Comparison of ENCODE assay signal across 14 cellular contexts in genomic region chr6:36955136-36955535, GRCh38. TPM values are rescaled to one million over a fixed set of nuclear protein-coding genes. Genes with fewer than 3 reads are reported as not detected.
DNase-seq lines count a peak whose midpoint lies in the region; ATAC-seq lines count a peak whose summit lies in the region.
"Had no signal": no experiment of that assay in that cellular context is flagged by ENCODE, and none has a peak within 500 bp of the region (broad histone marks: within the 10 kb centered on the region; RNA-seq: fewer than 3 reads in every experiment).

No MANE protein-coding gene starts in this region.

- no peak overlapping the region for H3K4me3 Mint-ChIP-seq in stimulated activated naive CD8-positive, alpha-beta T cell treated with anti-CD3 and anti-CD28 coated beads, Interleukin-15, Interleukin-2, amounts not matched to agents 100 ng/mL and 50 ng/mL, for 24 hours
- peak overlapping the region in 1 of 2 donors; percentile 11 for H3K4me3 Mint-ChIP-seq in stimulated activated naive CD8-positive, alpha-beta T cell treated with anti-CD3 and anti-CD28 coated beads, Interleukin-15, amount 100 ng/mL, for 72 hours
- H3K4me3 Mint-ChIP-seq in T-cell: peak overlapping the region; percentile 73 to 81 (median 79)
- H3K4me3 Mint-ChIP-seq: activated CD8-positive, alpha-beta T cell treated with anti-CD3 and anti-CD28 coated beads, Interleukin-2, amount 10 ng/mL, durations not matched to agents 7 days and 5 days had no signal

- H3K27ac Mint-ChIP-seq in stimulated activated naive CD8-positive, alpha-beta T cell treated with anti-CD3 and anti-CD28 coated beads, Interleukin-15, Interleukin-2, amounts not matched to agents 100 ng/mL and 50 ng/mL, for 24 hours: peak overlapping the region; percentile 56
- peak overlapping the region in 1 of 2 donors; percentile 49 for H3K27ac Mint-ChIP-seq in stimulated activated naive CD8-positive, alpha-beta T cell treated with anti-CD3 and anti-CD28 coated beads, Interleukin-15, amount 100 ng/mL, for 72 hours
- H3K27ac Mint-ChIP-seq in T-cell: peak overlapping the region; percentile 86 to 88
- H3K27ac Mint-ChIP-seq: activated CD8-positive, alpha-beta T cell treated with anti-CD3 and anti-CD28 coated beads, Interleukin-2, amount 10 ng/mL, durations not matched to agents 7 days and 5 days had no signal

- H3K27me3 Mint-ChIP-seq in stimulated activated naive CD8-positive, alpha-beta T cell treated with anti-CD3 and anti-CD28 coated beads, Interleukin-15, Interleukin-2, amounts not matched to agents 100 ng/mL and 50 ng/mL, for 24 hours: no peaks in the 10 kb centered on the region
- H3K27me3 Mint-ChIP-seq in stimulated activated naive CD8-positive, alpha-beta T cell treated with anti-CD3 and anti-CD28 coated beads, Interleukin-15, amount 100 ng/mL, for 72 hours: no peaks in the 10 kb centered on the region
- H3K27me3 Mint-ChIP-seq in T-cell: no peaks in the 10 kb centered on the region

- H3K4me1 Mint-ChIP-seq in stimulated activated naive CD8-positive, alpha-beta T cell treated with anti-CD3 and anti-CD28 coated beads, Interleukin-15, Interleukin-2, amounts not matched to agents 100 ng/mL and 50 ng/mL, for 24 hours (ENCODE audit: low read depth): peaks cover 28% of the 10 kb centered on the region
- H3K4me1 Mint-ChIP-seq in stimulated activated naive CD8-positive, alpha-beta T cell treated with anti-CD3 and anti-CD28 coated beads, Interleukin-15, amount 100 ng/mL, for 72 hours: peaks cover 29% of the 10 kb centered on the region
- H3K4me1 Mint-ChIP-seq in T-cell: peaks cover 45 to 50% (median 47%) of the 10 kb centered on the region in 3 donors

- CTCF ChIA-PET in T-cell (lab: Charles Lee): interaction anchor here in 1 of 2 donors (1.2 kb wide), 1 partner anchor 256 kb away, joined by 3 read pairs; no protein-coding TSS in a partner anchor

- no peak for DNase-seq in stimulated activated naive CD8-positive, alpha-beta T cell treated with anti-CD3 and anti-CD28 coated beads, Interleukin-15, amount 100 ng/mL, for 72 hours
- no peak for DNase-seq in T-cell
- peak; percentile 44 for DNase-seq in islet precursor cell
- DNase-seq in DMS79 (lab: John Stamatoyannopoulos, UW): no peak
- DNase-seq in NCI-H510A (lab: John Stamatoyannopoulos, UW): no peak
- DNase-seq in cerebellar cortex (ENCODE audit: low spot score): no peak
- DNase-seq: activated CD8-positive, alpha-beta T cell treated with anti-CD3 and anti-CD28 coated beads, Interleukin-2, amount 10 ng/mL, durations not matched to agents 7 days and 5 days; GF-D8; GM23248; IMR-90; NCI-H1436 treated with DMSO at 0.1 percent for 48 hours; NCI-H446 treated with DMSO at 0.1 percent for 48 hours had no signal

- ATAC-seq in stimulated activated naive CD8-positive, alpha-beta T cell treated with anti-CD3 and anti-CD28 coated beads, Interleukin-15, amount 100 ng/mL, for 72 hours: no peak
- ATAC-seq in T-cell (replicated peaks in 1 of 4): peak in 2 of 4 experiments; percentile 21 to 49
- ATAC-seq: left lobe of liver had no signal

- no peaks in the 10 kb centered on the region for H3K9me3 Mint-ChIP-seq in stimulated activated naive CD8-positive, alpha-beta T cell treated with anti-CD3 and anti-CD28 coated beads, Interleukin-15, Interleukin-2, amounts not matched to agents 100 ng/mL and 50 ng/mL, for 24 hours
- no peaks in the 10 kb centered on the region for H3K9me3 Mint-ChIP-seq in stimulated activated naive CD8-positive, alpha-beta T cell treated with anti-CD3 and anti-CD28 coated beads, Interleukin-15, amount 100 ng/mL, for 72 hours
- H3K9me3 Mint-ChIP-seq in T-cell: no peaks in the 10 kb centered on the region

- H3K36me3 Mint-ChIP-seq in stimulated activated naive CD8-positive, alpha-beta T cell treated with anti-CD3 and anti-CD28 coated beads, Interleukin-15, Interleukin-2, amounts not matched to agents 100 ng/mL and 50 ng/mL, for 24 hours (ENCODE audit: low read depth): no peaks in the 10 kb centered on the region
- no peaks in the 10 kb centered on the region for H3K36me3 Mint-ChIP-seq in T-cell

- POLR2A ChIA-PET in T-cell (lab: Charles Lee): interaction anchor here in 1 of 2 donors (0.9 kb wide), 1 partner anchor 8 kb away, joined by 3 read pairs; no protein-coding TSS in a partner anchor

RNA-seq across cellular contexts. Expression of gene PI16, which starts 0.6 kb away (rescaled TPM):
- total RNA-seq in T-cell: 10 to 100 TPM in 1 of 5 donors, 1 to 10 TPM in 4; 3.5 to 27.6 (median 7.8) TPM
- total RNA-seq: IMR-90, left lobe of liver had no signal

RNA-seq across cellular contexts. Expression of gene MTCH1, which starts 30.9 kb away (rescaled TPM):
- 100 to 1,000 TPM; 146 to 185 (median 160) TPM for total RNA-seq in T-cell

RNA-seq across cellular contexts. Expression of gene FGD2, which starts 50.3 kb away (rescaled TPM):
- 10 to 100 TPM in 1 of 5 donors, 1 to 10 TPM in 4; 2.8 to 11.1 (median 3.3) TPM for total RNA-seq in T-cell
- total RNA-seq: GM23248, IMR-90 had no signal
